ENCODE assay signal across 18 cellular contexts in genomic region chr5:19713740-19714139, GRCh38.
DNase-seq lines count a peak whose midpoint lies in the region; ATAC-seq, FAIRE-seq and TF ChIP-seq lines count a peak whose summit lies in the region.
"Had no signal": no experiment of that assay in that cellular context is flagged by ENCODE, and none has a peak within 500 bp of the region (broad histone marks: within the 10 kb centered on the region; RNA-seq: fewer than 3 reads in every experiment).

No MANE protein-coding gene starts in this region.

- BruUV-seq in K562 (replicated peaks; lab: Mats Ljungman, UMichigan) = no TSS peak

- H4K20me1 ChIP-seq in MM.1S (ENCODE audit: insufficient read depth, low read length) (no peaks in the 10 kb centered on the region), K562 (replicated peaks; ENCODE audit: control insufficient read depth, insufficient read depth, low read length) (no peaks in the 10 kb centered on the region), keratinocyte (ENCODE audit: control insufficient read depth, extremely low read depth, insufficient read depth, low read length) (no peaks in the 10 kb centered on the region)
- H4K20me1 ChIP-seq: BLaER1 treated with 17β-estradiol and CSF1 and Interleukin-3, amounts not matched to agents 10 nM and 100 nM had no signal

- H2AFZ ChIP-seq in MM.1S (ENCODE audit: low read length) (no peak overlapping the region), K562 (ENCODE audit: low read depth, low read length) (no peak overlapping the region), keratinocyte (ENCODE audit: control insufficient read depth, low read length) (no peak overlapping the region)

- TF ChIP-seq EP300 in K562 (IDR thresholded peaks at IDR 0.05; ENCODE audit: low read length) = no peak

- peak; percentile 77 for DNase-seq in DMS53 (lab: John Stamatoyannopoulos, UW)
- DNase-seq in MM.1S = peak; percentile 83
- DNase-seq in K562 (ENCODE audit: extremely low read depth in 1 of 4, low spot score in 3 of 4) = no peak
- no peak for DNase-seq in keratinocyte (ENCODE audit: low read depth, low spot score)
- no peak for DNase-seq in NCI-H82 treated with DMSO at 0.1 percent for 48 hours (lab: John Stamatoyannopoulos, UW; ENCODE audit: unreplicated experiment)
- no peak for DNase-seq in activated CD4-positive, alpha-beta memory T cell treated with anti-CD3 and anti-CD28 coated beads, Interleukin-2, amount 10 ng/mL, durations not matched to agents 7 days and 5 days
- DNase-seq: CD8-positive, alpha-beta T cell; DMS79 treated with DMSO at 0.1 percent for 48 hours; NCI-H1048; NCI-H1436; NCI-H1930; NCI-H510A; NCI-H748 treated with DMSO at 0.1 percent for 48 hours had no signal

- TF ChIP-seq CTCF in MM.1S (IDR thresholded peaks at IDR 0.05; ENCODE audit: low read length) (no peak), K562 (IDR thresholded peaks at IDR 0.05 in 2 of 3, conservative IDR thresholded peaks at IDR 0.05 in 1 of 3; ENCODE audit: insufficient read depth in 2 of 3, low read depth in 1 of 3, low read length in 3 of 3) (no peak), keratinocyte (optimal IDR thresholded peaks at IDR 0.05 in 1 of 3, IDR thresholded peaks at IDR 0.05 in 1 of 3, conservative IDR thresholded peaks at IDR 0.05 in 1 of 3; ENCODE audit: extremely low read depth in 1 of 3, insufficient read depth in 2 of 3, low read length in 3 of 3) (no peak)

- no peak overlapping the region for H3K4me3 Mint-ChIP-seq in activated CD4-positive, alpha-beta memory T cell treated with anti-CD3 and anti-CD28 coated beads, Interleukin-2, amount 10 ng/mL, durations not matched to agents 7 days and 5 days
- H3K4me3 Mint-ChIP-seq: CD8-positive, alpha-beta T cell had no signal

- H3F3A ChIP-seq in MM.1S (ENCODE audit: insufficient read depth, low read length) = no peaks in the 10 kb centered on the region

- POLR2A ChIA-PET in K562 (lab: Yijun Ruan, JAX) = no interaction called here
- POLR2A ChIA-PET in activated CD4-positive, alpha-beta memory T cell treated with anti-CD3 and anti-CD28 coated beads, Interleukin-2, amount 10 ng/mL, durations not matched to agents 7 days and 5 days (lab: Charles Lee) = no interaction called here

- H3K9me2 ChIP-seq in MM.1S (replicated peaks; ENCODE audit: insufficient read depth, low read length) = no peaks in the 10 kb centered on the region

- dilution Hi-C loops in keratinocyte (cut with MboI; ENCODE audit: extremely low pct_ligation_motif_present, low sequenced_read_pairs) = no loop called here

- no peaks in the 10 kb centered on the region for H3K9me1 ChIP-seq in K562 (ENCODE audit: control insufficient read depth, insufficient read depth, low read length)
- no peaks in the 10 kb centered on the region for H3K9me1 ChIP-seq in keratinocyte (ENCODE audit: control insufficient read depth, extremely low read depth, insufficient read depth, low read length)

- no peaks in the 10 kb centered on the region for H3K27me3 Mint-ChIP-seq in activated CD4-positive, alpha-beta memory T cell treated with anti-CD3 and anti-CD28 coated beads, Interleukin-2, amount 10 ng/mL, durations not matched to agents 7 days and 5 days

- H3K9me3 ChIP-seq in MM.1S (replicated peaks; ENCODE audit: insufficient read depth, low read length) (no peaks in the 10 kb centered on the region), K562 (replicated peaks; ENCODE audit: control insufficient read depth, insufficient read depth, low read depth, low read length) (no peaks in the 10 kb centered on the region), keratinocyte (ENCODE audit: control insufficient read depth, low read depth, low read length) (no peaks in the 10 kb centered on the region)
- H3K9me3 ChIP-seq: SJSA1 had no signal

- intact Hi-C loops in K562 (cut with micrococcal nuclease) = no loop called here

- WGBS in K562 (ENCODE audit: insufficient coverage, low coverage, missing lambda C conversion rate) = 0% methylated on average over 1 of the region's 1 CpG

- no peak for ATAC-seq in K562
- ATAC-seq in HG02798 (IDR thresholded peaks at IDR 0.05; ENCODE audit: poor library complexity, unreplicated experiment) = no peak
- ATAC-seq: CD8-positive, alpha-beta T cell had no signal

- H3K4me3 ChIP-seq in MM.1S (ENCODE audit: low read length) (no peak overlapping the region), K562 (no peak overlapping the region), keratinocyte (ENCODE audit: control insufficient read depth in 2 of 3, extremely low read depth in 1 of 3, insufficient read depth in 2 of 3, low read depth in 1 of 3, low read length in 3 of 3) (no peak overlapping the region)
- H3K4me3 ChIP-seq: BLaER1 treated with 17β-estradiol and CSF1 and Interleukin-3, amounts not matched to agents 10 nM and 100 nM; SJSA1 had no signal

- CTCF ChIA-PET in K562 (lab: Yijun Ruan, JAX; ENCODE audit: low intra/inter-chr PET ratio) = no interaction called here
- CTCF ChIA-PET in activated CD4-positive, alpha-beta memory T cell treated with anti-CD3 and anti-CD28 coated beads, Interleukin-2, amount 10 ng/mL, durations not matched to agents 7 days and 5 days (lab: Charles Lee) = no interaction called here

- peaks cover 2% of the 10 kb centered on the region for H3K9me3 Mint-ChIP-seq in activated CD4-positive, alpha-beta memory T cell treated with anti-CD3 and anti-CD28 coated beads, Interleukin-2, amount 10 ng/mL, durations not matched to agents 7 days and 5 days

- no peaks in the 10 kb centered on the region for H3K4me1 Mint-ChIP-seq in activated CD4-positive, alpha-beta memory T cell treated with anti-CD3 and anti-CD28 coated beads, Interleukin-2, amount 10 ng/mL, durations not matched to agents 7 days and 5 days

- TF ChIP-seq POLR2A in K562 (conservative IDR thresholded peaks at IDR 0.05) = no peak

- 0 out of 2 replicates have a peak overlapping the region, but pooled peaks have one; percentile 7 for H3K4me2 ChIP-seq in MM.1S (ENCODE audit: low read depth, low read length)
- H3K4me2 ChIP-seq in K562 (ENCODE audit: insufficient read depth, low read length) = no peak overlapping the region
- no peak overlapping the region for H3K4me2 ChIP-seq in keratinocyte (ENCODE audit: control insufficient read depth, extremely low read depth, insufficient read depth, low read depth, low read length)
- H3K4me2 ChIP-seq: BLaER1 treated with 17β-estradiol and CSF1 and Interleukin-3, amounts not matched to agents 10 nM and 100 nM; KMS-11 had no signal

- no peaks in the 10 kb centered on the region for H3K36me3 ChIP-seq in MM.1S (replicated peaks; ENCODE audit: insufficient read depth, low read length)
- H3K36me3 ChIP-seq in K562 (ENCODE audit: control insufficient read depth, insufficient read depth, low read length) = no peaks in the 10 kb centered on the region
- H3K36me3 ChIP-seq in keratinocyte (ENCODE audit: control insufficient read depth in 2 of 2, extremely low read depth in 1 of 2, insufficient read depth in 2 of 2, low read length in 2 of 2) = no peaks in the 10 kb centered on the region
- H3K36me3 ChIP-seq: BLaER1 treated with 17β-estradiol and CSF1 and Interleukin-3, amounts not matched to agents 10 nM and 100 nM; SJSA1 had no signal

- H3K27ac ChIP-seq in MM.1S (ENCODE audit: low read length) (no peak overlapping the region), K562 (ENCODE audit: extremely low read depth, low read depth, low read length) (no peak overlapping the region), keratinocyte (ENCODE audit: control insufficient read depth, insufficient read depth, low read length) (no peak overlapping the region)
- H3K27ac ChIP-seq: BLaER1 treated with 17β-estradiol and CSF1 and Interleukin-3, amounts not matched to agents 10 nM and 100 nM; KMS-11; SJSA1 had no signal

- TF ChIP-seq RAD21 in K562 (CRISPR knock-in tag; conservative IDR thresholded peaks at IDR 0.05 in 1 of 2, IDR thresholded peaks at IDR 0.05 in 1 of 2) = no peak

- peaks cover 7% of the 10 kb centered on the region for H3K4me1 ChIP-seq in MM.1S (ENCODE audit: low read length)
- H3K4me1 ChIP-seq in K562 (replicated peaks in 1 of 2; ENCODE audit: control insufficient read depth in 2 of 2, insufficient read depth in 2 of 2, low read length in 2 of 2) = no peaks in the 10 kb centered on the region
- H3K4me1 ChIP-seq in keratinocyte (ENCODE audit: control insufficient read depth, extremely low read depth, insufficient read depth, low read length) = no peaks in the 10 kb centered on the region
- H3K4me1 ChIP-seq: BLaER1 treated with 17β-estradiol and CSF1 and Interleukin-3, amounts not matched to agents 10 nM and 100 nM; SJSA1 had no signal

- H3K79me2 ChIP-seq in MM.1S (ENCODE audit: low read length) (no peaks in the 10 kb centered on the region), K562 (ENCODE audit: control insufficient read depth, insufficient read depth, low read length) (no peaks in the 10 kb centered on the region), keratinocyte (ENCODE audit: control insufficient read depth, insufficient read depth, low read length) (no peaks in the 10 kb centered on the region)

- H3K9ac ChIP-seq in MM.1S (ENCODE audit: low read length) = no peak overlapping the region
- no peak overlapping the region for H3K9ac ChIP-seq in K562 (ENCODE audit: insufficient read depth in 1 of 2, low read depth in 2 of 2, low read length in 2 of 2)
- no peak overlapping the region for H3K9ac ChIP-seq in keratinocyte (ENCODE audit: control insufficient read depth, extremely low read depth, insufficient read depth, low read length)
- H3K9ac ChIP-seq: BLaER1 treated with 17β-estradiol and CSF1 and Interleukin-3, amounts not matched to agents 10 nM and 100 nM; KMS-11 had no signal

- in situ Hi-C loops in K562 (cut with MboI) = no loop called here

- H3K27me3 ChIP-seq in MM.1S (replicated peaks; ENCODE audit: insufficient read depth, low read length) (no peaks in the 10 kb centered on the region), K562 (ENCODE audit: control insufficient read depth in 2 of 2, insufficient read depth in 2 of 2, low read length in 2 of 2) (no peaks in the 10 kb centered on the region), keratinocyte (ENCODE audit: control insufficient read depth, extremely low read depth, insufficient read depth, low read length) (no peaks in the 10 kb centered on the region)
- H3K27me3 ChIP-seq: BLaER1 treated with 17β-estradiol and CSF1 and Interleukin-3, amounts not matched to agents 10 nM and 100 nM; SJSA1 had no signal

- no peak overlapping the region for H3K27ac Mint-ChIP-seq in activated CD4-positive, alpha-beta memory T cell treated with anti-CD3 and anti-CD28 coated beads, Interleukin-2, amount 10 ng/mL, durations not matched to agents 7 days and 5 days
- H3K27ac Mint-ChIP-seq: CD8-positive, alpha-beta T cell had no signal

- no peak for FAIRE-seq in K562 (lab: Jason Lieb, UNC)
- FAIRE-seq in keratinocyte (lab: Jason Lieb, UNC) = peak; percentile 29
- FAIRE-seq: D721Med had no signal

- no peaks in the 10 kb centered on the region for H3K36me3 Mint-ChIP-seq in activated CD4-positive, alpha-beta memory T cell treated with anti-CD3 and anti-CD28 coated beads, Interleukin-2, amount 10 ng/mL, durations not matched to agents 7 days and 5 days (ENCODE audit: low read depth)
- H3K36me3 Mint-ChIP-seq: CD8-positive, alpha-beta T cell had no signal

Comparison
In these comparisons a context has a peak if more than half of its experiments do, and no peak if none do; other contexts are left out.
1. DNase-seq: peak in DMS53 (single experiment) and MM.1S (single experiment); none in K562 (0 of 4), keratinocyte (single experiment), NCI-H82 treated with DMSO at 0.1 percent for 48 hours (single experiment) and activated CD4-positive, alpha-beta memory T cell treated with anti-CD3 and anti-CD28 coated beads, Interleukin-2, amount 10 ng/mL, durations not matched to agents 7 days and 5 days (single experiment).